Comparison of ENCODE assay signal across 9 cellular contexts in the genomic region with DNA sequence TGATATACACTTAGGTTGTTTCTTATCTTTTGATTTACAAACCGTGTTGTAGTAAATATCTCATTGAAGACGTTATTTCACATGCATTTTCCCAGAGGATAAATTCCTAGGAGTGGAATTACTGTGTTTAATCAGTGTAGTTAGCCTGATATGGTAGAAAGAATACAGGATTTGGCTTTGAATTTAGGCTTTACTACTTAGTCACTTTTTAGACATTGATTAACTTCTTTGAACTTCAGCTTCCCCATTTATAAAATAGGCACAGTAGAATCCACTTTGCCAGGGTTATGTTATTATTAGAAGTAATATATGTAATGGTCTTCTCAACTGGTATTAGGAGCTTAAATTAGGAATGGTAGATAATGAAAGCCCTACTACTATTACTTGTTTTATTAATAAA.
"Had no signal": no experiment of that assay in that cellular context is flagged by ENCODE, and none has a peak within 500 bp of the region (broad histone marks: within the 10 kb centered on the region; RNA-seq: fewer than 3 reads in every experiment).

No MANE protein-coding gene starts in this region.

- H3K9me3 Mint-ChIP-seq: HFFc6 had no signal

- ATAC-seq: HCT116 had no signal

- H3K36me3 ChIP-seq: HAP-1 had no signal

- H3K9me3 ChIP-seq: HAP-1 had no signal

- H3K4me1 ChIP-seq: HAP-1 had no signal

- H3K27ac ChIP-seq: GM23248 had no signal

- DNase-seq: GM23248, GOT3, H7, HFFc6, KBM-7 had no signal

- H2AFZ ChIP-seq: GM23248 had no signal

- H3K4me3 Mint-ChIP-seq: HFFc6, IgD-negative memory B cell had no signal

- FAIRE-seq: HTR-8/SVneo had no signal

- H3K27ac Mint-ChIP-seq: HFFc6, IgD-negative memory B cell had no signal

- H3K4me3 ChIP-seq: GM23248, HAP-1 had no signal

- H3K27me3 Mint-ChIP-seq: IgD-negative memory B cell had no signal

- H3K9ac ChIP-seq: GM23248 had no signal
